19 cellular contexts compared by ENCODE assay signal in the genomic region with DNA sequence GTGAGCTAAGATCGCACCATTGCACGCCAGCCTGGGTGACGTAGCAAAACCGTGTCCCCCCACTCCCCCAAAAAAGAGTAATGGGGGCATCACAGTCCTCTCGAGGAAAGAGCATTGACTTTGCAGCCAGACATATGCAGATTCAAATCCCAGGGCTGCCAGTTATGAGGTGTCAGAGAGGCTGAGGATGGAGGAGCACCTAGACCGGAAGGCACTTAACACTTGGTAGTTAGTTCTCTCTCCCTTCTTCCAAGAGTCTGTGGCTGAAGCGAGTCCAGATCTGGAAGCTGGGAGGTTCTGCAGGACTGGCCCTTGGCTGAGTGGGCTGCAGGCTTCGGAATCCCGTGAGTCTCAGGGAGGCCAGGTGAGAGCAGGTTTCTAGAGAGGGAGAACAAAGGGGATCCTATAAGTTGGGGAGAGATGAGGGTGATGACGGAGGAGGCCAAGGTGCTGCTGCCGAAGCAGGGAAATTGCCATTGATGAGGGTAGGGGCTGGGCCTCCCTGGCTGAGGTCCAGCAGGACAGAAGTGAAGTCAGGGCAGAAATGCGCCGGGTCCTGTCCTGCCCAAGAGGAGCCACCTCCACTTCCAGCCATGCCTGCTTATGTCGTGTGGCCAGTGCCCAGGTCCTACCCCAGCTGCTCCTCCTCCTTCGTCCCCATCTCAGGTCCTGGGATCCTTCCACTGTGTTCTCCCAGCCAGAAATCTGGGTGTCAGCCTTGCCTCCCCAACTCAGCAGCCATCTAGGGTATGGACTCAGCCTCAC. TPM values are rescaled to one million over a fixed set of nuclear protein-coding genes. Genes with fewer than 3 reads are reported as not detected.
"Had no signal": no experiment of that assay in that cellular context is flagged by ENCODE, and none has a peak within 500 bp of the region (broad histone marks: within the 10 kb centered on the region; RNA-seq: fewer than 3 reads in every experiment).

No MANE protein-coding gene starts in this region.

- H3K4me3 Mint-ChIP-seq: activated CD4-positive, alpha-beta T cell treated with anti-CD3 and anti-CD28 coated beads for 36 hours; nephron; type B pancreatic cell had no signal

- H3K9me3 Mint-ChIP-seq: nephron; T-helper 2 cell treated with Interferon-gamma antibody and Interleukin-4, amounts not matched to agents 5 μg/mL and 100 μg/mL, for 36 hours; type B pancreatic cell had no signal

- ATAC-seq: activated CD4-positive, alpha-beta T cell treated with anti-CD3 and anti-CD28 coated beads for 36 hours; foreskin keratinocyte; left cardiac atrium; pancreas had no signal

- H3K27me3 Mint-ChIP-seq: activated CD4-positive, alpha-beta T cell treated with anti-CD3 and anti-CD28 coated beads for 36 hours; activated naive CD8-positive, alpha-beta T cell had no signal

- DNase-seq: activated CD4-positive, alpha-beta T cell treated with anti-CD3 and anti-CD28 coated beads for 36 hours; activated T-cell treated with anti-CD3 and anti-CD28 coated beads for 4 hours; amygdala; dorsolateral prefrontal cortex; foreskin keratinocyte; hippocampal formation; left cardiac atrium; mesenchymal stem cell; pancreas; right lobe of liver; small intestine; stimulated activated CD4-positive, alpha-beta T cell treated with anti-CD3 and anti-CD28 coated beads, Interleukin-15, amount 100 ng/mL, for 24 hours; stimulated activated CD4-positive, alpha-beta T cell treated with anti-CD3 and anti-CD28 coated beads, Interleukin-2, amount 100 ng/mL, for 48 hours; stomach had no signal

- H3K36me3 Mint-ChIP-seq: activated naive CD8-positive, alpha-beta T cell; type B pancreatic cell had no signal

- H3K27ac Mint-ChIP-seq: nephron, type B pancreatic cell had no signal

RNA-seq across cellular contexts. Expression of gene SPOCD1, which starts 13.3 kb away (rescaled TPM):
- total RNA-seq: temporal lobe had no signal
